ENCODE assay signal across 1 cellular context in the genomic region with DNA sequence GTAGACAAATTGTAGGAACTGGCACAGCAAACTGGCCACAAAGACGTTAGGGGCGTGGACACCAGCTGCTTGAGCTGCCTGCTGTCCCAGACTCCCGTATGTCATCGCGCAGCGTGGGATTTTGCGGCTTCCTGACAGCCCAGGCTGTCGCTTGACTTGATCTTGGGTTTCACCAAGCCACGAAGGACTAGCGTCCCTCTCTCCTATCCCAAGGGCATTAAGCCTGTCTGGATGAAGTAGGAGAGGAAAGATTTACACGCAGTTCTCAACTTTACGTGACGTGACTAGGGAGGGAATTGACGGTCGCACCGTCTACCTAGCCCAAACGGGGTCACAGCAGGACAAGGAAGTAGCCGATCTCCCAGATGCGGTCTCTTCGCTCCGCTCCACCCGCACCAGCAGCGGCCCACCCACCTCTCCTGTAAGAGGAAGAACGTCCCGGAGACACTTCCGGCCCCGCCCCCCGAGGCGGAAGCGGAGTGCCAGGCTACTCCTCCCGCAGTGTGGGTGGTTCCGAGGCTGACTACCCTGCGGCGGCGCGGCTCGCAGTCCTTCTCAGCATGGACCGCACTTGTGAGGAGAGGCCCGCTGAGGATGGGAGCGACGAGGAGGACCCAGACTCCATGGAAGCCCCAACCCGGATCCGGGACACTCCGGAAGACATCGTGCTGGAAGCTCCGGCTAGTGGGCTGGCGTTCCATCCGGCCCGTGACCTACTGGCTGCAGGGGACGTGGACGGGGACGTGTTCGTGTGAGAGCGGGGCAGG.
TF ChIP-seq lines count a peak whose summit lies in the region.

A gene with protein sequence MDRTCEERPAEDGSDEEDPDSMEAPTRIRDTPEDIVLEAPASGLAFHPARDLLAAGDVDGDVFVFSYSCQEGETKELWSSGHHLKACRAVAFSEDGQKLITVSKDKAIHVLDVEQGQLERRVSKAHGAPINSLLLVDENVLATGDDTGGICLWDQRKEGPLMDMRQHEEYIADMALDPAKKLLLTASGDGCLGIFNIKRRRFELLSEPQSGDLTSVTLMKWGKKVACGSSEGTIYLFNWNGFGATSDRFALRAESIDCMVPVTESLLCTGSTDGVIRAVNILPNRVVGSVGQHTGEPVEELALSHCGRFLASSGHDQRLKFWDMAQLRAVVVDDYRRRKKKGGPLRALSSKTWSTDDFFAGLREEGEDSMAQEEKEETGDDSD (plus strand): TSS at position 552 of the 767 bp plus-strand sequence. CDS start 9 bp downstream, at position 561.

TF ChIP-seq in GM12878, 131 proteins besides CTCF, POLR2A, EP300 and RAD21 (continued from another document and continues in another):
- TF ChIP-seq REST (IDR thresholded peaks at IDR 0.05; ENCODE audit: low read depth, low read length) (no peak), STAT3 (IDR thresholded peaks at IDR 0.05; ENCODE audit: low read depth, low read length) (no peak), CEBPB (IDR thresholded peaks at IDR 0.05; ENCODE audit: borderline replicate concordance in 1 of 2, low read depth in 2 of 2, low read length in 2 of 2) (no peak), TBL1XR1 (IDR thresholded peaks at IDR 0.05; ENCODE audit: low read depth, low read length) (0 out of 2 replicates have a peak, but pooled peaks have one; percentile 16), NR2F1 (conservative IDR thresholded peaks at IDR 0.05) (0 out of 2 replicates have a peak, but pooled peaks have one; percentile 42), NFIC (IDR thresholded peaks at IDR 0.05; ENCODE audit: low read depth, low read length) (no peak), ZNF274 (IDR thresholded peaks at IDR 0.05; ENCODE audit: insufficient read depth, insufficient read length) (no peak), FOXM1 (IDR thresholded peaks at IDR 0.05; ENCODE audit: low read depth, low read length) (no peak), TCF3 (IDR thresholded peaks at IDR 0.05; ENCODE audit: borderline replicate concordance, insufficient read depth, low read depth, low read length) (0 out of 2 replicates have a peak, but pooled peaks have one; percentile 27), RAD51 (IDR thresholded peaks at IDR 0.05) (no peak), BMI1 (IDR thresholded peaks at IDR 0.05; ENCODE audit: borderline replicate concordance) (no peak), FOXK2 (IDR thresholded peaks at IDR 0.05) (no peak), ZNF622 (IDR thresholded peaks at IDR 0.05) (no peak), SIN3A (IDR thresholded peaks at IDR 0.05; ENCODE audit: low read depth, low read length) (peak; percentile 84; the same call in 1 of the 2 replicates), BCL11A (IDR thresholded peaks at IDR 0.05; ENCODE audit: low read depth, low read length) (no peak), CHD2 (IDR thresholded peaks at IDR 0.05; ENCODE audit: borderline replicate concordance, low read depth, low read length) (0 out of 2 replicates have a peak, but pooled peaks have one; percentile 46), ELK1 (IDR thresholded peaks at IDR 0.05; ENCODE audit: low read depth, low read length) (peak; percentile 77; the same call in 1 of the 2 replicates), CHD1 (IDR thresholded peaks at IDR 0.05; ENCODE audit: low read depth, low read length) (no peak), MTA3 (IDR thresholded peaks at IDR 0.05; ENCODE audit: borderline replicate concordance, low read length) (no peak; the same call in 1 of the 2 replicates), GATAD2B (conservative IDR thresholded peaks at IDR 0.05; ENCODE audit: low read depth) (peak; percentile 79; the same call in 1 of the 2 replicates), PAX8 (IDR thresholded peaks at IDR 0.05) (0 out of 2 replicates have a peak, but pooled peaks have one; percentile 29), NBN (IDR thresholded peaks at IDR 0.05) (peak; percentile 83), POU2F2 (IDR thresholded peaks at IDR 0.05; ENCODE audit: borderline replicate concordance, low read depth, low read length) (no peak; the same call in 2 of the 3 replicates), MYC (IDR thresholded peaks at IDR 0.05; ENCODE audit: insufficient read depth, insufficient read length, insufficient replicate concordance, low read length, severe bottlenecking) (no peak), RBBP5 (conservative IDR thresholded peaks at IDR 0.05) (no peak), MEF2B (IDR thresholded peaks at IDR 0.05; ENCODE audit: partially characterized antibody, poor library complexity, severe bottlenecking) (no peak), YBX1 (IDR thresholded peaks at IDR 0.05) (no peak), MEF2A (IDR thresholded peaks at IDR 0.05; ENCODE audit: insufficient read depth, low read depth, low read length) (no peak), JUND (IDR thresholded peaks at IDR 0.05; ENCODE audit: low read depth, low read length) (no peak), PBX3 (IDR thresholded peaks at IDR 0.05; ENCODE audit: insufficient replicate concordance, low read depth, low read length) (no peak), SPI1 (IDR thresholded peaks at IDR 0.05; ENCODE audit: borderline replicate concordance, insufficient read depth, low read depth, low read length) (peak; percentile 14; the same call in 1 of the 2 replicates), ZZZ3 (IDR thresholded peaks at IDR 0.05; ENCODE audit: control insufficient read depth, insufficient read length, low read depth) (no peak), ASH2L (IDR thresholded peaks at IDR 0.05; ENCODE audit: borderline replicate concordance, low read depth) (no peak), SUZ12 (IDR thresholded peaks at IDR 0.05; ENCODE audit: unreplicated experiment) (no peak), ETV6 (conservative IDR thresholded peaks at IDR 0.05 in 1 of 2, IDR thresholded peaks at IDR 0.05 in 1 of 2; ENCODE audit: borderline replicate concordance in 1 of 2, low read depth in 1 of 2) (peak; percentile 70 to 98; a peak in 2 of 4 replicates), SMAD5 (IDR thresholded peaks at IDR 0.05; ENCODE audit: low read depth) (peak; percentile 77; the same call in 1 of the 2 replicates), RUNX3 (IDR thresholded peaks at IDR 0.05; ENCODE audit: low read length) (peak; percentile 52; the same call in 1 of the 2 replicates), ATF7 (IDR thresholded peaks at IDR 0.05; ENCODE audit: low read depth) (peak; percentile 60), ZSCAN29 (IDR thresholded peaks at IDR 0.05) (no peak; the same call in 1 of the 2 replicates), EED (IDR thresholded peaks at IDR 0.05; ENCODE audit: low read depth) (peak; percentile 68), NFYA (IDR thresholded peaks at IDR 0.05; ENCODE audit: borderline replicate concordance, low read depth, low read length) (no peak), CBX3 (IDR thresholded peaks at IDR 0.05; ENCODE audit: borderline replicate concordance, low read depth) (no peak)
- TF ChIP-seq, protein P1, sequence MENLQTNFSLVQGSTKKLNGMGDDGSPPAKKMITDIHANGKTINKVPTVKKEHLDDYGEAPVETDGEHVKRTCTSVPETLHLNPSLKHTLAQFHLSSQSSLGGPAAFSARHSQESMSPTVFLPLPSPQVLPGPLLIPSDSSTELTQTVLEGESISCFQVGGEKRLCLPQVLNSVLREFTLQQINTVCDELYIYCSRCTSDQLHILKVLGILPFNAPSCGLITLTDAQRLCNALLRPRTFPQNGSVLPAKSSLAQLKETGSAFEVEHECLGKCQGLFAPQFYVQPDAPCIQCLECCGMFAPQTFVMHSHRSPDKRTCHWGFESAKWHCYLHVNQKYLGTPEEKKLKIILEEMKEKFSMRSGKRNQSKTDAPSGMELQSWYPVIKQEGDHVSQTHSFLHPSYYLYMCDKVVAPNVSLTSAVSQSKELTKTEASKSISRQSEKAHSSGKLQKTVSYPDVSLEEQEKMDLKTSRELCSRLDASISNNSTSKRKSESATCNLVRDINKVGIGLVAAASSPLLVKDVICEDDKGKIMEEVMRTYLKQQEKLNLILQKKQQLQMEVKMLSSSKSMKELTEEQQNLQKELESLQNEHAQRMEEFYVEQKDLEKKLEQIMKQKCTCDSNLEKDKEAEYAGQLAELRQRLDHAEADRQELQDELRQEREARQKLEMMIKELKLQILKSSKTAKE (IDR thresholded peaks at IDR 0.05; ENCODE audit: low read depth, poor library complexity, severe bottlenecking): no peak
- TF ChIP-seq, protein P2, sequence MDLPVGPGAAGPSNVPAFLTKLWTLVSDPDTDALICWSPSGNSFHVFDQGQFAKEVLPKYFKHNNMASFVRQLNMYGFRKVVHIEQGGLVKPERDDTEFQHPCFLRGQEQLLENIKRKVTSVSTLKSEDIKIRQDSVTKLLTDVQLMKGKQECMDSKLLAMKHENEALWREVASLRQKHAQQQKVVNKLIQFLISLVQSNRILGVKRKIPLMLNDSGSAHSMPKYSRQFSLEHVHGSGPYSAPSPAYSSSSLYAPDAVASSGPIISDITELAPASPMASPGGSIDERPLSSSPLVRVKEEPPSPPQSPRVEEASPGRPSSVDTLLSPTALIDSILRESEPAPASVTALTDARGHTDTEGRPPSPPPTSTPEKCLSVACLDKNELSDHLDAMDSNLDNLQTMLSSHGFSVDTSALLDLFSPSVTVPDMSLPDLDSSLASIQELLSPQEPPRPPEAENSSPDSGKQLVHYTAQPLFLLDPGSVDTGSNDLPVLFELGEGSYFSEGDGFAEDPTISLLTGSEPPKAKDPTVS (IDR thresholded peaks at IDR 0.05; ENCODE audit: low read depth, low read length): 0 out of 2 replicates have a peak, but pooled peaks have one; percentile 23
- TF ChIP-seq, protein P3, sequence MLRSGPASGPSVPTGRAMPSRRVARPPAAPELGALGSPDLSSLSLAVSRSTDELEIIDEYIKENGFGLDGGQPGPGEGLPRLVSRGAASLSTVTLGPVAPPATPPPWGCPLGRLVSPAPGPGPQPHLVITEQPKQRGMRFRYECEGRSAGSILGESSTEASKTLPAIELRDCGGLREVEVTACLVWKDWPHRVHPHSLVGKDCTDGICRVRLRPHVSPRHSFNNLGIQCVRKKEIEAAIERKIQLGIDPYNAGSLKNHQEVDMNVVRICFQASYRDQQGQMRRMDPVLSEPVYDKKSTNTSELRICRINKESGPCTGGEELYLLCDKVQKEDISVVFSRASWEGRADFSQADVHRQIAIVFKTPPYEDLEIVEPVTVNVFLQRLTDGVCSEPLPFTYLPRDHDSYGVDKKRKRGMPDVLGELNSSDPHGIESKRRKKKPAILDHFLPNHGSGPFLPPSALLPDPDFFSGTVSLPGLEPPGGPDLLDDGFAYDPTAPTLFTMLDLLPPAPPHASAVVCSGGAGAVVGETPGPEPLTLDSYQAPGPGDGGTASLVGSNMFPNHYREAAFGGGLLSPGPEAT (IDR thresholded peaks at IDR 0.05; ENCODE audit: low read depth): peak; percentile 68; the same call in 1 of the 2 replicates
